In genomic region chr6:17460862-17461261, GRCh38 we compare ENCODE assay signal across 37 cellular contexts.
"Had no signal": no experiment of that assay in that cellular context is flagged by ENCODE, and none has a peak within 500 bp of the region (broad histone marks: within the 10 kb centered on the region; RNA-seq: fewer than 3 reads in every experiment).

No MANE protein-coding gene starts in this region.

- H3K9me3 Mint-ChIP-seq: activated B cell treated with CpG ODN at 0.5 μM for 24 hours; activated CD4-positive, alpha-beta memory T cell treated with anti-CD3 and anti-CD28 coated beads for 36 hours; activated CD4-positive, alpha-beta T cell treated with anti-CD3 and anti-CD28 coated beads, Interleukin-2, amount 10 ng/mL, durations not matched to agents 24 days and 14 days; activated CD8-positive, alpha-beta T cell treated with anti-CD3 and anti-CD28 coated beads for 36 hours; activated naive CD4-positive, alpha-beta T cell treated with anti-CD3 and anti-CD28 coated beads, Interleukin-2, amount 10 ng/mL, durations not matched to agents 7 days and 5 days; activated naive CD4-positive, alpha-beta T cell treated with anti-CD3 and anti-CD28 coated beads, Interleukin-2, amount 50 U/mL, for 24 hours; activated naive CD8-positive, alpha-beta T cell treated with anti-CD3 and anti-CD28 coated beads, Interleukin-2, amount 10 ng/mL, durations not matched to agents 7 days and 5 days; activated naive CD8-positive, alpha-beta T cell treated with anti-CD3 and anti-CD28 coated beads, Interleukin-2, amount 50 U/mL, for 24 hours; activated T-cell treated with anti-CD3 and anti-CD28 coated beads, Interleukin-2, amount 50 U/mL, for 24 hours; activated T-helper 2 cell treated with anti-CD3 and anti-CD28 coated beads, Interferon-gamma antibody, Interleukin-2, Interleukin-4, amounts not matched to agents 10 μg/mL and 5 μg/mL and 100 μg/mL, durations not matched to agents 14 hours and 24 hours and 36 hours; central memory CD8-positive, alpha-beta T cell; T-helper 1 cell treated with Interleukin-12 subunit alpha and Interleukin-12 subunit beta and Interleukin-4 antibody, amounts not matched to agents 30 μg/mL and 1 μg/mL, for 36 hours; T-helper 2 cell treated with Interferon-gamma antibody and Interleukin-4, amounts not matched to agents 5 μg/mL and 100 μg/mL, for 36 hours had no signal

- H3K9me3 ChIP-seq: ascending aorta had no signal

- H3K4me3 ChIP-seq: ascending aorta, cardiac muscle cell had no signal

- H3K4me1 ChIP-seq: ascending aorta had no signal

- H3K27ac Mint-ChIP-seq: activated B cell treated with CpG ODN at 0.5 μM for 24 hours; activated CD4-positive, alpha-beta memory T cell treated with anti-CD3 and anti-CD28 coated beads for 36 hours; activated CD4-positive, alpha-beta T cell treated with anti-CD3 and anti-CD28 coated beads, Interleukin-2, amount 10 ng/mL, durations not matched to agents 24 days and 14 days; activated CD8-positive, alpha-beta T cell treated with anti-CD3 and anti-CD28 coated beads for 36 hours; activated naive CD4-positive, alpha-beta T cell treated with anti-CD3 and anti-CD28 coated beads, Interleukin-2, amount 10 ng/mL, durations not matched to agents 7 days and 5 days; activated naive CD4-positive, alpha-beta T cell treated with anti-CD3 and anti-CD28 coated beads, Interleukin-2, amount 50 U/mL, for 24 hours; activated naive CD8-positive, alpha-beta T cell; activated naive CD8-positive, alpha-beta T cell treated with anti-CD3 and anti-CD28 coated beads, Interleukin-2, amount 10 ng/mL, durations not matched to agents 7 days and 5 days; activated naive CD8-positive, alpha-beta T cell treated with anti-CD3 and anti-CD28 coated beads, Interleukin-2, amount 50 U/mL, for 24 hours; activated T-cell treated with anti-CD3 and anti-CD28 coated beads, Interleukin-2, amount 50 U/mL, for 24 hours; activated T-helper 2 cell treated with anti-CD3 and anti-CD28 coated beads, Interferon-gamma antibody, Interleukin-2, Interleukin-4, amounts not matched to agents 10 μg/mL and 5 μg/mL and 100 μg/mL, durations not matched to agents 14 hours and 24 hours and 36 hours; brain; T-helper 1 cell treated with Interleukin-12 subunit alpha and Interleukin-12 subunit beta and Interleukin-4 antibody, amounts not matched to agents 30 μg/mL and 1 μg/mL, for 36 hours; T-helper 2 cell treated with Interferon-gamma antibody and Interleukin-4, amounts not matched to agents 5 μg/mL and 100 μg/mL, for 36 hours had no signal

- DNase-seq: activated B cell treated with CpG ODN at 0.5 μM for 24 hours; activated CD4-positive, alpha-beta memory T cell treated with anti-CD3 and anti-CD28 coated beads for 36 hours; activated CD4-positive, alpha-beta T cell treated with anti-CD3 and anti-CD28 coated beads for 4 hours; activated CD4-positive, alpha-beta T cell treated with anti-CD3 and anti-CD28 coated beads, Interleukin-2, amount 10 ng/mL, durations not matched to agents 24 days and 14 days; activated CD4-positive, alpha-beta T cell treated with anti-CD3 and anti-CD28 coated beads, Interleukin-2, amount 50 U/mL, for 1 hour; activated CD4-positive, alpha-beta T cell treated with anti-CD3 and anti-CD28 coated beads, Interleukin-2, amount 50 U/mL, for 4 hours; activated CD4-positive, CD25-positive, alpha-beta regulatory T cell treated with anti-CD3 and anti-CD28 coated beads, Interleukin-2, amount 50 U/mL, for 72 hours; activated CD8-positive, alpha-beta memory T cell treated with anti-CD3 and anti-CD28 coated beads, Interleukin-2, amount 50 U/mL, for 4 hours; activated CD8-positive, alpha-beta T cell treated with anti-CD3 and anti-CD28 coated beads for 36 hours; activated effector memory CD4-positive, alpha-beta T cell treated with Interleukin-2 at 50 U/mL for 16 hours; activated gamma-delta T cell; activated naive CD4-positive, alpha-beta T cell treated with anti-CD3 and anti-CD28 coated beads, Interleukin-2, amount 10 ng/mL, durations not matched to agents 7 days and 5 days; activated naive CD4-positive, alpha-beta T cell treated with Interleukin-2 at 50 U/mL for 16 hours; activated naive CD8-positive, alpha-beta T cell treated with anti-CD3 and anti-CD28 coated beads, Interleukin-2, amount 10 ng/mL, durations not matched to agents 7 days and 5 days; activated naive CD8-positive, alpha-beta T cell treated with anti-CD3 and anti-CD28 coated beads, Interleukin-2, amount 50 U/mL, for 24 hours; activated T-cell treated with anti-CD3 and anti-CD28 coated beads for 4 hours; activated T-cell treated with anti-CD3 and anti-CD28 coated beads, Interleukin-2, amount 50 U/mL, for 24 hours; activated T-cell treated with anti-CD3 and anti-CD28 coated beads, Interleukin-2, amount 50 U/mL, for 48 hours; amygdala; anterior cingulate cortex; caudate nucleus; SW 1271; T-helper 1 cell; T-helper 2 cell; T-helper 9 cell had no signal

- H3K27me3 Mint-ChIP-seq: activated naive CD4-positive, alpha-beta T cell treated with anti-CD3 and anti-CD28 coated beads, Interleukin-2, amount 10 ng/mL, durations not matched to agents 7 days and 5 days; brain had no signal

- H3K27me3 ChIP-seq: ascending aorta, cardiac muscle cell had no signal

- H3K27ac ChIP-seq: ascending aorta, cardiac muscle cell, VCaP had no signal

- H3K4me3 Mint-ChIP-seq: activated B cell treated with CpG ODN at 0.5 μM for 24 hours; activated CD4-positive, alpha-beta memory T cell treated with anti-CD3 and anti-CD28 coated beads for 36 hours; activated CD4-positive, alpha-beta T cell treated with anti-CD3 and anti-CD28 coated beads, Interleukin-2, amount 10 ng/mL, durations not matched to agents 24 days and 14 days; activated CD8-positive, alpha-beta T cell treated with anti-CD3 and anti-CD28 coated beads for 36 hours; activated naive CD4-positive, alpha-beta T cell treated with anti-CD3 and anti-CD28 coated beads, Interleukin-2, amount 10 ng/mL, durations not matched to agents 7 days and 5 days; activated naive CD4-positive, alpha-beta T cell treated with anti-CD3 and anti-CD28 coated beads, Interleukin-2, amount 50 U/mL, for 24 hours; activated naive CD8-positive, alpha-beta T cell; activated naive CD8-positive, alpha-beta T cell treated with anti-CD3 and anti-CD28 coated beads, Interleukin-2, amount 10 ng/mL, durations not matched to agents 7 days and 5 days; activated naive CD8-positive, alpha-beta T cell treated with anti-CD3 and anti-CD28 coated beads, Interleukin-2, amount 50 U/mL, for 24 hours; activated T-cell treated with anti-CD3 and anti-CD28 coated beads, Interleukin-2, amount 50 U/mL, for 24 hours; brain; central memory CD8-positive, alpha-beta T cell; T-helper 1 cell treated with Interleukin-12 subunit alpha and Interleukin-12 subunit beta and Interleukin-4 antibody, amounts not matched to agents 30 μg/mL and 1 μg/mL, for 36 hours; T-helper 2 cell treated with Interferon-gamma antibody and Interleukin-4, amounts not matched to agents 5 μg/mL and 100 μg/mL, for 36 hours had no signal

- H3K4me1 Mint-ChIP-seq: activated B cell treated with CpG ODN at 0.5 μM for 24 hours; activated CD4-positive, alpha-beta T cell treated with anti-CD3 and anti-CD28 coated beads, Interleukin-2, amount 10 ng/mL, durations not matched to agents 24 days and 14 days; activated naive CD4-positive, alpha-beta T cell treated with anti-CD3 and anti-CD28 coated beads, Interleukin-2, amount 10 ng/mL, durations not matched to agents 7 days and 5 days; activated naive CD4-positive, alpha-beta T cell treated with anti-CD3 and anti-CD28 coated beads, Interleukin-2, amount 50 U/mL, for 24 hours; activated naive CD8-positive, alpha-beta T cell treated with anti-CD3 and anti-CD28 coated beads, Interleukin-2, amount 10 ng/mL, durations not matched to agents 7 days and 5 days; activated naive CD8-positive, alpha-beta T cell treated with anti-CD3 and anti-CD28 coated beads, Interleukin-2, amount 50 U/mL, for 24 hours; central memory CD8-positive, alpha-beta T cell had no signal

- FAIRE-seq: bronchial epithelial cell, TTC549 had no signal

- H3K36me3 Mint-ChIP-seq: activated CD4-positive, alpha-beta memory T cell treated with anti-CD3 and anti-CD28 coated beads for 36 hours; activated naive CD4-positive, alpha-beta T cell treated with anti-CD3 and anti-CD28 coated beads, Interleukin-2, amount 10 ng/mL, durations not matched to agents 7 days and 5 days; activated naive CD4-positive, alpha-beta T cell treated with anti-CD3 and anti-CD28 coated beads, Interleukin-2, amount 50 U/mL, for 24 hours; activated naive CD8-positive, alpha-beta T cell; activated naive CD8-positive, alpha-beta T cell treated with anti-CD3 and anti-CD28 coated beads, Interleukin-2, amount 10 ng/mL, durations not matched to agents 7 days and 5 days had no signal

- ATAC-seq: activated CD8-positive, alpha-beta T cell treated with anti-CD3 and anti-CD28 coated beads for 36 hours; activated naive CD8-positive, alpha-beta T cell treated with anti-CD3 and anti-CD28 coated beads, Interleukin-2, amount 50 U/mL, for 24 hours had no signal
